In the genomic region with DNA sequence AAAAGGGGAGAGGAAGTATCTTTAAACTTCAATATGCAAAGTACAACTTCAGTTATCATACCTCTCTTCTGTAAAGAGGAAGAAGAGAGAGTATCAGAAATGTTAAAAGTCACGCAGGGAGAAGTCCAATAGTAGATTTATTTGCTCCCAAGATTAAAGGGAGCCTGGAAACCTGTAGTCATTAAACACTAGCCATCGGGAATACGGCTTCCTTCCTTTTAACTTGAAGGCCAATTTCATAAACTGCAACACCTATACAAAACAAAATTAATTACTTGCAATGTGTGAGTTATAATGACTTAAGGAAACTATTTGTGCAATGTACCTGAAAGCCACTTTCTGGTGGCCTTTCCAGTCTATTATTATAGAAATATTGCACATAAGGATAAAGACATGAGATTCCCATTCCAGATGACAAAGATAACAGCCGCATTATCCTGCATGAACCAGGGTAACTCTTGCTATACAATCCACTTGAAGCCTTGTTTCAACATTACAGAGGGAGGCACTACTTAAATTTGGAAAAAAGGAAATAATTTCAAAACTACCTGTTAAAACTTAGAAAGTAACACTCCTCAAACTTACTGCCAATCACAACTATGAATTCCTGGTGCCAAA, we compare ENCODE assay signal across 9 cellular contexts. TPM values are rescaled to one million over a fixed set of nuclear protein-coding genes. Genes with fewer than 3 reads are reported as not detected.
DNase-seq lines count a peak whose midpoint lies in the region; ATAC-seq and TF ChIP-seq lines count a peak whose summit lies in the region.
"Had no signal": no experiment of that assay in that cellular context is flagged by ENCODE, and none has a peak within 500 bp of the region (broad histone marks: within the 10 kb centered on the region; RNA-seq: fewer than 3 reads in every experiment).

No MANE protein-coding gene starts in this region.

- no peak for ATAC-seq in GM18858 (IDR thresholded peaks at IDR 0.05; ENCODE audit: unreplicated experiment)

- TF ChIP-seq CTCF in WERI-Rb-1 (IDR thresholded peaks at IDR 0.05; ENCODE audit: low read depth, low read length) (no peak), spleen (IDR thresholded peaks at IDR 0.05 in 8 of 11, conservative IDR thresholded peaks at IDR 0.05 in 3 of 11) (no peak)

- H3K4me1 ChIP-seq in iPS-15b (ENCODE audit: control insufficient read depth, insufficient read depth, low read length) (peaks cover 29% of the 10 kb centered on the region), spleen (peaks cover 13 to 52% (median 35%) of the 10 kb centered on the region in 6 donors)

- peak in 1 of 3 donors; percentile 46 for TF ChIP-seq POLR2A in spleen (IDR thresholded peaks at IDR 0.05)

- H3K4me3 ChIP-seq in WERI-Rb-1 (ENCODE audit: low read depth, low read length) (peak overlapping the region; percentile 93), iPS-15b (ENCODE audit: low read depth, low read length) (peak overlapping the region; percentile 94), spleen (peak overlapping the region; percentile 40 to 90 (median 77))

- H3K36me3 ChIP-seq in WERI-Rb-1, result peaks cover 67% of the 10 kb centered on the region
- H3K36me3 ChIP-seq in iPS-15b (ENCODE audit: control insufficient read depth, insufficient read depth, low read length), result no peaks in the 10 kb centered on the region
- peaks cover 0 to 66% (median 22%) of the 10 kb centered on the region in 6 donors for H3K36me3 ChIP-seq in spleen

- H3K27ac ChIP-seq in WERI-Rb-1, result no peak overlapping the region
- peak overlapping the region; percentile 97 to 100 (median 100) for H3K27ac ChIP-seq in spleen
- H3K27ac ChIP-seq: C4-2B had no signal

- intact Hi-C loops in spleen (cut with DNase I; ENCODE audit: low total_unique reads), result no loop called here

- no peaks in the 10 kb centered on the region for H3K27me3 ChIP-seq in WERI-Rb-1 (ENCODE audit: insufficient read depth, low read depth, severe bottlenecking)
- no peaks in the 10 kb centered on the region for H3K27me3 ChIP-seq in iPS-15b (ENCODE audit: control insufficient read depth, insufficient read depth, low read length)
- H3K27me3 ChIP-seq in spleen (replicated peaks in 1 of 7), result no peaks in the 10 kb centered on the region

- H3K9ac ChIP-seq in iPS-15b (ENCODE audit: low read depth, low read length), result no peak overlapping the region

- WGBS in spleen, 5 donors, result 6 to 14% (median 12%) methylated on average over 4 of the region's 4 CpGs

- DNase-seq in NCI-H748 (lab: John Stamatoyannopoulos, UW; ENCODE audit: unreplicated experiment) (peak; percentile 28), NCI-H748 treated with DMSO at 0.1 percent for 48 hours (lab: John Stamatoyannopoulos, UW) (no peak), WERI-Rb-1 (no peak), spleen (no peak), DMS153 treated with DMSO at 0.1 percent for 48 hours (lab: John Stamatoyannopoulos, UW; ENCODE audit: unreplicated experiment) (no peak), T-helper 9 cell (no peak)

- H3K9me3 ChIP-seq in WERI-Rb-1 (ENCODE audit: severe bottlenecking) (no peaks in the 10 kb centered on the region), iPS-15b (ENCODE audit: control insufficient read depth, insufficient read depth, low read length) (no peaks in the 10 kb centered on the region), spleen (no peaks in the 10 kb centered on the region)

RNA-seq across cellular contexts. Expression of gene BTG1, which starts 4.6 kb away (rescaled TPM):
- 100 to 1,000 TPM; 171 to 358 (median 256) TPM for total RNA-seq in spleen
- polyA plus RNA-seq in spleen, result 100 to 1,000 TPM; 122 to 228 (median 132) TPM
